In genomic region chr15:43519207-43519606, GRCh38 we compare ENCODE assay signal across 13 cellular contexts. TPM values are rescaled to one million over a fixed set of nuclear protein-coding genes. Genes with fewer than 3 reads are reported as not detected.
A peak's percentile ranks its signal among the peaks of the same experiment; 100 is the strongest.
DNase-seq lines count a peak whose midpoint lies in the region; ATAC-seq and TF ChIP-seq lines count a peak whose summit lies in the region.
"Had no signal": no experiment of that assay in that cellular context is flagged by ENCODE, and none has a peak within 500 bp of the region (broad histone marks: within the 10 kb centered on the region; RNA-seq: fewer than 3 reads in every experiment).

No MANE protein-coding gene starts in this region.

- H3K9ac ChIP-seq in GM23248 = no peak overlapping the region
- H3K9ac ChIP-seq in SK-N-MC (ENCODE audit: insufficient read length) = peak overlapping the region; percentile 73

- peaks cover 4% of the 10 kb centered on the region; the same call in 1 of the 2 replicates for H4K20me1 ChIP-seq in GM23248 (ENCODE audit: insufficient read depth)

- peak overlapping the region; percentile 99 for H3K4me2 ChIP-seq in GM23248 (ENCODE audit: unreplicated experiment)

- peak overlapping the region; percentile 100 for H3K4me3 ChIP-seq in GM23248
- peak overlapping the region; percentile 94 for H3K4me3 ChIP-seq in SK-N-MC
- H3K4me3 ChIP-seq in sigmoid colon = peak overlapping the region in 2 of 4 donors; percentile 61 to 68

- H3F3A ChIP-seq in GM23248 (ENCODE audit: insufficient read depth) = peaks cover 28% of the 10 kb centered on the region

- H3K79me2 ChIP-seq in GM23248 (ENCODE audit: insufficient read depth) = peaks cover 38% of the 10 kb centered on the region

- H3K9me2 ChIP-seq in GM23248 (ENCODE audit: insufficient read depth) = no peaks in the 10 kb centered on the region

- TF ChIP-seq POLR2A in sigmoid colon (IDR thresholded peaks at IDR 0.05) = no peak

- no peak for ATAC-seq in GM18519 (IDR thresholded peaks at IDR 0.05; ENCODE audit: low FRiP score, unreplicated experiment)

- H3K27ac ChIP-seq in GM23248 (no peak overlapping the region), SK-N-MC (0 out of 2 replicates have a peak overlapping the region, but pooled peaks have one; percentile 38), sigmoid colon (peak overlapping the region; percentile 87 to 93 (median 90))
- H3K27ac ChIP-seq: suprapubic skin had no signal

- TF ChIP-seq EP300 in sigmoid colon (IDR thresholded peaks at IDR 0.05) = no peak

- H2AFZ ChIP-seq in GM23248 = no peak overlapping the region

- in situ Hi-C loops in GM23248 (cut with MboI) = no loop called here

- peaks cover 23% of the 10 kb centered on the region for H3K36me3 ChIP-seq in GM23248 (ENCODE audit: low read depth)
- H3K36me3 ChIP-seq in SK-N-MC (ENCODE audit: insufficient read depth, low read length) = peaks cover 42% of the 10 kb centered on the region
- peaks cover 27 to 39% (median 35%) of the 10 kb centered on the region in 4 donors for H3K36me3 ChIP-seq in sigmoid colon

- H3K4me1 ChIP-seq in GM23248 (ENCODE audit: insufficient read depth) = peaks cover 33% of the 10 kb centered on the region
- H3K4me1 ChIP-seq in sigmoid colon = peaks cover 0 to 39% (median 29%) of the 10 kb centered on the region in 4 donors

- WGBS in GM23248 (ENCODE audit: low coverage in 1 of 2, low lambda C conversion rate in 2 of 2, missing lambda C conversion rate in 2 of 2), 2 experiments = 50 to 66% methylated on average over 3 of the region's 3 CpGs
- 66 to 80% methylated on average over 3 of the region's 3 CpGs for WGBS in sigmoid colon, 2 donors

- no peaks in the 10 kb centered on the region for H3K9me3 ChIP-seq in GM23248 (ENCODE audit: low read depth)
- H3K9me3 ChIP-seq in SK-N-MC (ENCODE audit: low read depth, low read length) = no peaks in the 10 kb centered on the region
- H3K9me3 ChIP-seq in sigmoid colon = no peaks in the 10 kb centered on the region
- H3K9me3 ChIP-seq: suprapubic skin had no signal

- DNase-seq in GM23248 (no peak), SK-N-MC (ENCODE audit: low read depth, low spot score) (no peak), head of caudate nucleus (peak in 38 of 42 donors; percentile 20 to 83 (median 70)), sigmoid colon (no peak), iPS-NIHi11 (ENCODE audit: low spot score) (no peak)
- DNase-seq in stimulated activated naive CD4-positive, alpha-beta T cell treated with Interleukin-2 at 50 U/mL for 16 hours (lab: John Stamatoyannopoulos, UW) = no peak
- DNase-seq: activated CD4-positive, alpha-beta T cell treated with anti-CD3 and anti-CD28 coated beads, Interleukin-2, amount 50 U/mL, for 1 hour; effector memory CD4-positive, alpha-beta T cell; naive B cell; stimulated activated CD4-positive, alpha-beta T cell treated with anti-CD3 and anti-CD28 coated beads, Interleukin-4, amount 100 ng/mL, for 1 hour had no signal

- intact Hi-C loops in head of caudate nucleus (cut with DNase I) = loop anchor here (5.0 kb wide), 1 partner anchor 228 kb away; the partner anchor contains the start of gene PDIA3
- intact Hi-C loops in sigmoid colon (cut with DNase I) = no loop called here

- no peak for TF ChIP-seq CTCF in sigmoid colon (IDR thresholded peaks at IDR 0.05)

- H3K27me3 ChIP-seq in GM23248 (replicated peaks; ENCODE audit: insufficient read depth) = no peaks in the 10 kb centered on the region
- no peaks in the 10 kb centered on the region for H3K27me3 ChIP-seq in sigmoid colon

RNA-seq across cellular contexts. Expression of gene MAP1A, which starts 1.8 kb away (rescaled TPM):
- total RNA-seq in GM23248 (2014; rRNA removed; shearing (Covaris generic)) = 61.9 and 62.2 TPM in 2 replicates
- 30.3 and 31.5 TPM in 2 replicates for polyA plus RNA-seq in GM23248 (2016; fragmentation: Nextera tagmentation; extraction: Ambion mirVana)
- total RNA-seq in sigmoid colon = 10 to 100 TPM; 25.2 to 61.2 (median 32.3) TPM
- polyA plus RNA-seq in sigmoid colon = 1 to 10 TPM in 2 of 3 donors, under 1 TPM in 1; 0.23 to 4.8 (median 1.2) TPM
- polyA plus RNA-seq: IgD-negative memory B cell had no signal

RNA-seq across cellular contexts. Expression of gene TP53BP1, which starts 26.3 kb away (rescaled TPM):
- total RNA-seq in GM23248 (2014; rRNA removed; shearing (Covaris generic)) = 46.4 and 56.8 TPM in 2 replicates
- 20.1 and 20.4 TPM in 2 replicates for polyA plus RNA-seq in GM23248 (2016; fragmentation: Nextera tagmentation; extraction: Ambion mirVana)
- total RNA-seq in sigmoid colon = 10 to 100 TPM; 38.3 to 63.4 (median 41.1) TPM
- 10 to 100 TPM in 1 of 3 donors, 1 to 10 TPM in 2; 1.8 to 13.5 (median 6.6) TPM for polyA plus RNA-seq in sigmoid colon

Comparison
In these comparisons a context has a peak if more than half of its experiments do, and no peak if none do; other contexts are left out.
1. DNase-seq: peak in head of caudate nucleus (38 of 42); none in GM23248 (single experiment), SK-N-MC (single experiment), sigmoid colon (single experiment), stimulated activated naive CD4-positive, alpha-beta T cell treated with Interleukin-2 at 50 U/mL for 16 hours (single experiment) and iPS-NIHi11 (single experiment).